ENCODE assay signal across 37 cellular contexts in the genomic region with DNA sequence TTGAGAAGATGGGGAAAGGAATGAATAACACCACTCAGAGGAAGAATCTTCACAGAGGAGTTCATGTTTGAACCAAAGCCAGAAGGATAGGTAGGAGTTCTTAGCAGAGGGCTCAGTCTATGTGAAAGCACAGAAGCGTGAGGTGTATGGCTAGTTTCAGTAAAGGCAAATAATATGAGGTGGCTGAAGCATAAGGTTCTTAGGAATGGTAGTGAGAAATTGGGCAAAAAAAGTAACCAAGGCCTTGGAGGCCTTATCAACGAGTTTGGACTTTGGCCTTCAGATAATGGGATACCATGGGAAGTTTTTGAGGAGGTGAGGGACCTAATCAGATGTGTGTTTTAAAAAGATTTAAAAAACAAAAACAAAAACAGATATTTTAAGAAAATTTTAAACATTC. TPM values are rescaled to one million over a fixed set of nuclear protein-coding genes. Genes with fewer than 3 reads are reported as not detected.
"Had no signal": no experiment of that assay in that cellular context is flagged by ENCODE, and none has a peak within 500 bp of the region (broad histone marks: within the 10 kb centered on the region; RNA-seq: fewer than 3 reads in every experiment).

No MANE protein-coding gene starts in this region.

- H3K9me3 ChIP-seq: ascending aorta had no signal

- H3K4me1 Mint-ChIP-seq: activated B cell treated with CpG ODN at 0.5 μM for 24 hours; activated CD8-positive, alpha-beta memory T cell treated with anti-CD3 and anti-CD28 coated beads, Interleukin-2, amount 10 ng/mL, durations not matched to agents 7 days and 5 days; activated naive CD4-positive, alpha-beta T cell treated with anti-CD3 and anti-CD28 coated beads, Interleukin-2, amount 10 ng/mL, durations not matched to agents 7 days and 5 days; activated naive CD4-positive, alpha-beta T cell treated with anti-CD3 and anti-CD28 coated beads, Interleukin-2, amount 50 U/mL, for 24 hours; activated naive CD8-positive, alpha-beta T cell treated with anti-CD3 and anti-CD28 coated beads, Interleukin-2, amount 10 ng/mL, durations not matched to agents 7 days and 5 days; activated naive CD8-positive, alpha-beta T cell treated with anti-CD3 and anti-CD28 coated beads, Interleukin-2, amount 50 U/mL, for 24 hours; central memory CD8-positive, alpha-beta T cell had no signal

- H3K9me3 Mint-ChIP-seq: activated CD4-positive, alpha-beta memory T cell treated with anti-CD3 and anti-CD28 coated beads for 36 hours; activated CD8-positive, alpha-beta T cell treated with anti-CD3 and anti-CD28 coated beads for 36 hours; activated naive CD4-positive, alpha-beta T cell treated with anti-CD3 and anti-CD28 coated beads, Interleukin-2, amount 10 ng/mL, durations not matched to agents 7 days and 5 days; activated naive CD4-positive, alpha-beta T cell treated with anti-CD3 and anti-CD28 coated beads, Interleukin-2, amount 50 U/mL, for 24 hours; activated naive CD8-positive, alpha-beta T cell treated with anti-CD3 and anti-CD28 coated beads, Interleukin-2, amount 10 ng/mL, durations not matched to agents 7 days and 5 days; activated naive CD8-positive, alpha-beta T cell treated with anti-CD3 and anti-CD28 coated beads, Interleukin-2, amount 50 U/mL, for 24 hours; activated T-cell treated with anti-CD3 and anti-CD28 coated beads, Interleukin-2, amount 50 U/mL, for 24 hours; activated T-helper 2 cell treated with anti-CD3 and anti-CD28 coated beads, Interferon-gamma antibody, Interleukin-2, Interleukin-4, amounts not matched to agents 10 μg/mL and 5 μg/mL and 100 μg/mL, durations not matched to agents 14 hours and 24 hours and 36 hours; brain; central memory CD8-positive, alpha-beta T cell; T-cell; T-helper 2 cell treated with Interferon-gamma antibody and Interleukin-4, amounts not matched to agents 5 μg/mL and 100 μg/mL, for 36 hours had no signal

- ATAC-seq: activated CD8-positive, alpha-beta memory T cell treated with anti-CD3 and anti-CD28 coated beads, Interleukin-2, amount 10 ng/mL, durations not matched to agents 7 days and 5 days; activated CD8-positive, alpha-beta T cell treated with anti-CD3 and anti-CD28 coated beads for 36 hours; activated naive CD8-positive, alpha-beta T cell treated with anti-CD3 and anti-CD28 coated beads, Interleukin-2, amount 50 U/mL, for 24 hours; T-cell had no signal

- H3K4me3 ChIP-seq: ascending aorta, cardiac muscle cell had no signal

- H3K36me3 ChIP-seq: cardiac muscle cell had no signal

- H3K27me3 ChIP-seq: ascending aorta, cardiac muscle cell had no signal

- H3K27ac Mint-ChIP-seq: activated B cell treated with CpG ODN at 0.5 μM for 24 hours; activated CD4-positive, alpha-beta memory T cell treated with anti-CD3 and anti-CD28 coated beads for 36 hours; activated CD8-positive, alpha-beta memory T cell treated with anti-CD3 and anti-CD28 coated beads, Interleukin-2, amount 10 ng/mL, durations not matched to agents 7 days and 5 days; activated naive CD4-positive, alpha-beta T cell treated with anti-CD3 and anti-CD28 coated beads, Interleukin-2, amount 10 ng/mL, durations not matched to agents 7 days and 5 days; activated naive CD4-positive, alpha-beta T cell treated with anti-CD3 and anti-CD28 coated beads, Interleukin-2, amount 50 U/mL, for 24 hours; activated naive CD8-positive, alpha-beta T cell; activated naive CD8-positive, alpha-beta T cell treated with anti-CD3 and anti-CD28 coated beads, Interleukin-2, amount 10 ng/mL, durations not matched to agents 7 days and 5 days; activated naive CD8-positive, alpha-beta T cell treated with anti-CD3 and anti-CD28 coated beads, Interleukin-2, amount 50 U/mL, for 24 hours; activated T-cell treated with anti-CD3 and anti-CD28 coated beads, Interleukin-2, amount 50 U/mL, for 24 hours; activated T-helper 2 cell treated with anti-CD3 and anti-CD28 coated beads, Interferon-gamma antibody, Interleukin-2, Interleukin-4, amounts not matched to agents 10 μg/mL and 5 μg/mL and 100 μg/mL, durations not matched to agents 14 hours and 24 hours and 36 hours; T-helper 2 cell treated with Interferon-gamma antibody and Interleukin-4, amounts not matched to agents 5 μg/mL and 100 μg/mL, for 36 hours had no signal

- FAIRE-seq: bronchial epithelial cell, TTC549 had no signal

- H3K4me1 ChIP-seq: ascending aorta had no signal

- H3K27me3 Mint-ChIP-seq: activated B cell treated with CpG ODN at 0.5 μM for 24 hours; activated CD4-positive, alpha-beta memory T cell treated with anti-CD3 and anti-CD28 coated beads for 36 hours; activated CD8-positive, alpha-beta memory T cell treated with anti-CD3 and anti-CD28 coated beads, Interleukin-2, amount 10 ng/mL, durations not matched to agents 7 days and 5 days; activated CD8-positive, alpha-beta T cell treated with anti-CD3 and anti-CD28 coated beads for 36 hours; activated naive CD4-positive, alpha-beta T cell treated with anti-CD3 and anti-CD28 coated beads, Interleukin-2, amount 10 ng/mL, durations not matched to agents 7 days and 5 days; activated naive CD4-positive, alpha-beta T cell treated with anti-CD3 and anti-CD28 coated beads, Interleukin-2, amount 50 U/mL, for 24 hours; activated naive CD8-positive, alpha-beta T cell; activated naive CD8-positive, alpha-beta T cell treated with anti-CD3 and anti-CD28 coated beads, Interleukin-2, amount 10 ng/mL, durations not matched to agents 7 days and 5 days; activated naive CD8-positive, alpha-beta T cell treated with anti-CD3 and anti-CD28 coated beads, Interleukin-2, amount 50 U/mL, for 24 hours; activated T-cell treated with anti-CD3 and anti-CD28 coated beads, Interleukin-2, amount 50 U/mL, for 24 hours; brain; central memory CD8-positive, alpha-beta T cell; T-cell had no signal

- DNase-seq: activated B cell treated with CpG ODN at 0.5 μM for 24 hours; activated CD4-positive, alpha-beta memory T cell treated with anti-CD3 and anti-CD28 coated beads for 36 hours; activated CD4-positive, alpha-beta T cell treated with anti-CD3 and anti-CD28 coated beads for 48 hours; activated CD4-positive, alpha-beta T cell treated with anti-CD3 and anti-CD28 coated beads, Interleukin-2, amount 50 U/mL, for 1 hour; activated CD4-positive, alpha-beta T cell treated with anti-CD3 and anti-CD28 coated beads, Interleukin-2, amount 50 U/mL, for 4 hours; activated CD4-positive, CD25-positive, alpha-beta regulatory T cell treated with anti-CD3 and anti-CD28 coated beads, Interleukin-2, amount 50 U/mL, for 72 hours; activated CD8-positive, alpha-beta memory T cell treated with anti-CD3 and anti-CD28 coated beads for 24 hours; activated CD8-positive, alpha-beta memory T cell treated with anti-CD3 and anti-CD28 coated beads, Interleukin-2, amount 10 ng/mL, durations not matched to agents 7 days and 5 days; activated CD8-positive, alpha-beta memory T cell treated with anti-CD3 and anti-CD28 coated beads, Interleukin-2, amount 50 U/mL, for 48 hours; activated CD8-positive, alpha-beta T cell treated with anti-CD3 and anti-CD28 coated beads for 36 hours; activated effector memory CD4-positive, alpha-beta T cell treated with Interleukin-2 at 50 U/mL for 16 hours; activated gamma-delta T cell; activated naive CD4-positive, alpha-beta T cell treated with anti-CD3 and anti-CD28 coated beads, Interleukin-2, amount 10 ng/mL, durations not matched to agents 7 days and 5 days; activated naive CD4-positive, alpha-beta T cell treated with Interleukin-2 at 50 U/mL for 16 hours; activated naive CD8-positive, alpha-beta T cell treated with anti-CD3 and anti-CD28 coated beads, Interleukin-2, amount 10 ng/mL, durations not matched to agents 7 days and 5 days; activated naive CD8-positive, alpha-beta T cell treated with anti-CD3 and anti-CD28 coated beads, Interleukin-2, amount 50 U/mL, for 24 hours; activated T-cell treated with anti-CD3 and anti-CD28 coated beads, Interleukin-2, amount 50 U/mL, for 24 hours; activated T-cell treated with anti-CD3 and anti-CD28 coated beads, Interleukin-2, amount 50 U/mL, for 48 hours; amygdala; anterior cingulate cortex; caudate nucleus; cerebellar nuclear complex; T-cell; T-helper 2 cell; T-helper 9 cell had no signal

- H3K4me3 Mint-ChIP-seq: activated B cell treated with CpG ODN at 0.5 μM for 24 hours; activated CD4-positive, alpha-beta memory T cell treated with anti-CD3 and anti-CD28 coated beads for 36 hours; activated CD8-positive, alpha-beta memory T cell treated with anti-CD3 and anti-CD28 coated beads, Interleukin-2, amount 10 ng/mL, durations not matched to agents 7 days and 5 days; activated CD8-positive, alpha-beta T cell treated with anti-CD3 and anti-CD28 coated beads for 36 hours; activated naive CD4-positive, alpha-beta T cell treated with anti-CD3 and anti-CD28 coated beads, Interleukin-2, amount 10 ng/mL, durations not matched to agents 7 days and 5 days; activated naive CD4-positive, alpha-beta T cell treated with anti-CD3 and anti-CD28 coated beads, Interleukin-2, amount 50 U/mL, for 24 hours; activated naive CD8-positive, alpha-beta T cell; activated naive CD8-positive, alpha-beta T cell treated with anti-CD3 and anti-CD28 coated beads, Interleukin-2, amount 10 ng/mL, durations not matched to agents 7 days and 5 days; activated naive CD8-positive, alpha-beta T cell treated with anti-CD3 and anti-CD28 coated beads, Interleukin-2, amount 50 U/mL, for 24 hours; activated T-cell treated with anti-CD3 and anti-CD28 coated beads, Interleukin-2, amount 50 U/mL, for 24 hours; brain; central memory CD8-positive, alpha-beta T cell; T-cell; T-helper 2 cell treated with Interferon-gamma antibody and Interleukin-4, amounts not matched to agents 5 μg/mL and 100 μg/mL, for 36 hours had no signal

- H3K27ac ChIP-seq: ascending aorta, cardiac muscle cell, VCaP had no signal

RNA-seq across cellular contexts. Expression of a gene that starts 52.3 kb away (rescaled TPM):
- total RNA-seq: activated B cell treated with CpG ODN at 0.5 μM for 24 hours; activated CD4-positive, alpha-beta memory T cell treated with anti-CD3 and anti-CD28 coated beads for 36 hours; activated T-helper 2 cell treated with anti-CD3 and anti-CD28 coated beads, Interferon-gamma antibody, Interleukin-2, Interleukin-4, amounts not matched to agents 10 μg/mL and 5 μg/mL and 100 μg/mL, durations not matched to agents 14 hours and 24 hours and 36 hours; ascending aorta; bronchial epithelial cell; T-helper 1 cell treated with Interleukin-12 subunit alpha and Interleukin-12 subunit beta and Interleukin-4 antibody, amounts not matched to agents 30 ng/mL and 1 ng/mL, for 36 hours had no signal
- polyA plus RNA-seq: cardiac muscle cell had no signal
